In the genomic region with DNA sequence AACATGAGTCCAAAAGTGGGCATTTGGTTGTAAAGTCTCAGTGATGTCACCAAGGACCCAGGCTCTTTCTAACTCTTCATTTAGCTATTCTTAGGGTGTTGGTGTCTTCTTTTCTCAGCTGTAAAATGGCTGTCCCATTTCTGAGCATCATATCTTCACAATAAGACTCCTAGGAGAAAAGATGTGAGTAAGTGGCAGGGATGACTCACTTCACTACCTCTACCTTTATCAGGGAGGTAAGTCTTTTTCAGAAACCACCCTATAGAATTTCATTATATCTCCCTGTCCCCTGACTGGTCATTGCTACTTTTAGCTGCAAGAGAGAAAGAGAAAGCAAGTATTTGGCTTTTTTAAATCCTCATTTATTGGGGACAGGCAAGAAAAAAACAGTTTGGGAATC, we compare ENCODE assay signal across 28 cellular contexts.
"Had no signal": no experiment of that assay in that cellular context is flagged by ENCODE, and none has a peak within 500 bp of the region (broad histone marks: within the 10 kb centered on the region; RNA-seq: fewer than 3 reads in every experiment).

No MANE protein-coding gene starts in this region.

- H3K27ac Mint-ChIP-seq: dendritic cell treated with granulocyte-macrophage colony-stimulating factor and Interleukin-4, amounts not matched to agents 40 ng/mL and 50 ng/mL, for 4 days; endodermal cell; naive thymus-derived CD4-positive, alpha-beta T cell; nephron progenitor cell; stimulated activated memory B cell treated with anti-CD40 and anti-IgM and Interleukin-4, amounts not matched to agents 10 μg/mL and 1 μg/mL and 100 μg/mL, for 72 hours; stimulated activated naive CD8-positive, alpha-beta T cell treated with anti-CD3 and anti-CD28 coated beads, Interleukin-15, Interleukin-2, amounts not matched to agents 100 ng/mL and 50 ng/mL, for 24 hours had no signal

- H3K27ac ChIP-seq: colonic mucosa, esophagus muscularis mucosa, heart right ventricle, left lung, ovary, psoas muscle, sigmoid colon, suprapubic skin, vagina had no signal

- DNase-seq: colonic mucosa; effector CD8-positive, alpha-beta T cell; endodermal cell; foreskin melanocyte; glutamatergic neuron; heart right ventricle; hippocampal formation; left cardiac atrium; left lung; mesendoderm; midbrain; naive thymus-derived CD4-positive, alpha-beta T cell; nephron progenitor cell; occipital lobe; ovary; posterior cingulate gyrus; psoas muscle; right cardiac atrium; sigmoid colon; stimulated activated CD4-positive, alpha-beta T cell treated with anti-CD3 and anti-CD28 coated beads, Interleukin-2, amount 100 ng/mL, for 24 hours; stimulated activated CD4-positive, alpha-beta T cell treated with anti-CD3 and anti-CD28 coated beads, Interleukin-4, amount 100 ng/mL, for 24 hours; trophoblast cell had no signal

- H3K36me3 Mint-ChIP-seq: naive thymus-derived CD4-positive, alpha-beta T cell; stimulated activated memory B cell treated with anti-CD40 and anti-IgM and Interleukin-4, amounts not matched to agents 10 μg/mL and 1 μg/mL and 100 μg/mL, for 72 hours had no signal

- H3K4me1 Mint-ChIP-seq: endodermal cell; naive thymus-derived CD4-positive, alpha-beta T cell; nephron progenitor cell; stimulated activated memory B cell treated with anti-CD40 and anti-IgM and Interleukin-4, amounts not matched to agents 10 μg/mL and 1 μg/mL and 100 μg/mL, for 72 hours had no signal

- H3K4me1 ChIP-seq: colonic mucosa, esophagus muscularis mucosa, heart right ventricle, left lung, psoas muscle, sigmoid colon, suprapubic skin, vagina had no signal

- H3K9me3 ChIP-seq: colonic mucosa, esophagus muscularis mucosa, left lung, ovary, psoas muscle, sigmoid colon, suprapubic skin, vagina had no signal

- H3K27me3 ChIP-seq: colonic mucosa, esophagus muscularis mucosa, heart right ventricle, left lung, ovary, sigmoid colon, suprapubic skin, vagina had no signal

- H3K27me3 Mint-ChIP-seq: dendritic cell treated with granulocyte-macrophage colony-stimulating factor and Interleukin-4, amounts not matched to agents 40 ng/mL and 50 ng/mL, for 4 days; stimulated activated memory B cell treated with anti-CD40 and anti-IgM and Interleukin-4, amounts not matched to agents 10 μg/mL and 1 μg/mL and 100 μg/mL, for 72 hours had no signal

- H3K9me3 Mint-ChIP-seq: endodermal cell; nephron progenitor cell; stimulated activated naive CD8-positive, alpha-beta T cell treated with anti-CD3 and anti-CD28 coated beads, Interleukin-15, Interleukin-2, amounts not matched to agents 100 ng/mL and 50 ng/mL, for 24 hours had no signal

- H3K36me3 ChIP-seq: colonic mucosa, esophagus muscularis mucosa, heart right ventricle, left lung, ovary, sigmoid colon, suprapubic skin, vagina had no signal

- H3K4me3 Mint-ChIP-seq: dendritic cell treated with granulocyte-macrophage colony-stimulating factor and Interleukin-4, amounts not matched to agents 40 ng/mL and 50 ng/mL, for 4 days; endodermal cell; naive thymus-derived CD4-positive, alpha-beta T cell; nephron progenitor cell; stimulated activated memory B cell treated with anti-CD40 and anti-IgM and Interleukin-4, amounts not matched to agents 10 μg/mL and 1 μg/mL and 100 μg/mL, for 72 hours; stimulated activated naive CD8-positive, alpha-beta T cell treated with anti-CD3 and anti-CD28 coated beads, Interleukin-15, Interleukin-2, amounts not matched to agents 100 ng/mL and 50 ng/mL, for 24 hours had no signal

- H3K4me3 ChIP-seq: colonic mucosa, esophagus muscularis mucosa, heart right ventricle, left lung, ovary, psoas muscle, sigmoid colon, suprapubic skin, vagina had no signal

- ATAC-seq: heart right ventricle; left cardiac atrium; left lung; naive thymus-derived CD4-positive, alpha-beta T cell; psoas muscle; right cardiac atrium; stimulated activated memory B cell treated with anti-CD40 and anti-IgM and Interleukin-4, amounts not matched to agents 10 μg/mL and 1 μg/mL and 100 μg/mL, for 72 hours had no signal
